ENCODE assay signal across 10 cellular contexts in genomic region chr19:10758978-10759377, GRCh38. TPM values are rescaled to one million over a fixed set of nuclear protein-coding genes. Genes with fewer than 3 reads are reported as not detected.
DNase-seq lines count a peak whose midpoint lies in the region; ATAC-seq and TF ChIP-seq lines count a peak whose summit lies in the region.
"Had no signal": no experiment of that assay in that cellular context is flagged by ENCODE, and none has a peak within 500 bp of the region (broad histone marks: within the 10 kb centered on the region; RNA-seq: fewer than 3 reads in every experiment).

No MANE protein-coding gene starts in this region.

- no peaks in the 10 kb centered on the region for H3K9me3 ChIP-seq in Peyer's patch
- H3K9me3 ChIP-seq: gastrocnemius medialis had no signal

- H3K27me3 ChIP-seq in Peyer's patch, result no peaks in the 10 kb centered on the region
- H3K27me3 ChIP-seq: gastrocnemius medialis had no signal

- peak overlapping the region; percentile 71 for H3K4me3 Mint-ChIP-seq in activated T-cell treated with anti-CD3 and anti-CD28 coated beads, Interleukin-2, amount 50 U/mL, for 4 hours
- H3K4me3 Mint-ChIP-seq in effector memory CD8-positive, alpha-beta T cell, result peak overlapping the region; percentile 31 to 73
- H3K4me3 Mint-ChIP-seq in stimulated activated naive B cell treated with anti-CD40 and anti-IgM and Interleukin-4, amounts not matched to agents 10 μg/mL and 1 μg/mL and 100 μg/mL, for 72 hours, result peak overlapping the region; percentile 82 to 85

- peaks cover 0 to 29% (median 0%) of the 10 kb centered on the region in 3 donors for H3K36me3 ChIP-seq in Peyer's patch

- peak overlapping the region in 2 of 4 donors; percentile 5 to 23 for H3K4me3 ChIP-seq in Peyer's patch
- H3K4me3 ChIP-seq: gastrocnemius medialis had no signal

- H3K4me1 ChIP-seq in Peyer's patch, result peaks cover 19 to 60% (median 28%) of the 10 kb centered on the region in 4 donors

- H3K27ac ChIP-seq in Peyer's patch, result peak overlapping the region; percentile 68 to 85 (median 76)

- H3K36me3 Mint-ChIP-seq in activated T-cell treated with anti-CD3 and anti-CD28 coated beads, Interleukin-2, amount 50 U/mL, for 4 hours (ENCODE audit: insufficient read depth), result peaks cover 16% of the 10 kb centered on the region
- H3K36me3 Mint-ChIP-seq in effector memory CD8-positive, alpha-beta T cell (ENCODE audit: insufficient read depth), result peaks cover 74% of the 10 kb centered on the region
- peaks cover 43 to 57% of the 10 kb centered on the region in 2 donors for H3K36me3 Mint-ChIP-seq in stimulated activated naive B cell treated with anti-CD40 and anti-IgM and Interleukin-4, amounts not matched to agents 10 μg/mL and 1 μg/mL and 100 μg/mL, for 72 hours

- H3K9me3 Mint-ChIP-seq in activated T-cell treated with anti-CD3 and anti-CD28 coated beads, Interleukin-2, amount 50 U/mL, for 4 hours, result no peaks in the 10 kb centered on the region
- H3K9me3 Mint-ChIP-seq in effector memory CD8-positive, alpha-beta T cell, result no peaks in the 10 kb centered on the region
- peaks cover 4% of the 10 kb centered on the region in 2 donors for H3K9me3 Mint-ChIP-seq in stimulated activated naive B cell treated with anti-CD40 and anti-IgM and Interleukin-4, amounts not matched to agents 10 μg/mL and 1 μg/mL and 100 μg/mL, for 72 hours

- peaks cover 85% of the 10 kb centered on the region for H3K4me1 Mint-ChIP-seq in activated T-cell treated with anti-CD3 and anti-CD28 coated beads, Interleukin-2, amount 50 U/mL, for 4 hours (ENCODE audit: low read depth)
- H3K4me1 Mint-ChIP-seq in effector memory CD8-positive, alpha-beta T cell (ENCODE audit: low read depth in 2 of 2), result peaks cover 74 to 76% of the 10 kb centered on the region in 2 donors
- peaks cover 59 to 87% of the 10 kb centered on the region in 2 donors for H3K4me1 Mint-ChIP-seq in stimulated activated naive B cell treated with anti-CD40 and anti-IgM and Interleukin-4, amounts not matched to agents 10 μg/mL and 1 μg/mL and 100 μg/mL, for 72 hours

- H3K27me3 Mint-ChIP-seq in activated T-cell treated with anti-CD3 and anti-CD28 coated beads, Interleukin-2, amount 50 U/mL, for 4 hours (ENCODE audit: low read depth), result no peaks in the 10 kb centered on the region
- H3K27me3 Mint-ChIP-seq in effector memory CD8-positive, alpha-beta T cell, result no peaks in the 10 kb centered on the region
- H3K27me3 Mint-ChIP-seq in stimulated activated naive B cell treated with anti-CD40 and anti-IgM and Interleukin-4, amounts not matched to agents 10 μg/mL and 1 μg/mL and 100 μg/mL, for 72 hours, result no peaks in the 10 kb centered on the region

- DNase-seq in activated T-cell treated with anti-CD3 and anti-CD28 coated beads, Interleukin-2, amount 50 U/mL, for 4 hours, result no peak
- no peak for DNase-seq in activated T-cell treated with anti-CD3 and anti-CD28 coated beads, Interleukin-2, amount 50 U/mL, for 1 hour
- DNase-seq in Peyer's patch (no peak), cerebellar cortex (ENCODE audit: low spot score) (no peak)
- DNase-seq in effector memory CD8-positive, alpha-beta T cell, result no peak
- DNase-seq in stimulated activated naive B cell treated with anti-CD40 and anti-IgM and Interleukin-4, amounts not matched to agents 10 μg/mL and 1 μg/mL and 100 μg/mL, for 72 hours, result no peak
- DNase-seq: mesenchymal stem cell had no signal

- ATAC-seq in activated T-cell treated with anti-CD3 and anti-CD28 coated beads, Interleukin-2, amount 50 U/mL, for 4 hours, result no peak
- ATAC-seq in effector memory CD8-positive, alpha-beta T cell (replicated peaks), result no peak
- no peak for ATAC-seq in stimulated activated naive B cell treated with anti-CD40 and anti-IgM and Interleukin-4, amounts not matched to agents 10 μg/mL and 1 μg/mL and 100 μg/mL, for 72 hours (replicated peaks)
- ATAC-seq in HG02763 (IDR thresholded peaks at IDR 0.05; ENCODE audit: unreplicated experiment) (no peak), GM21381 (IDR thresholded peaks at IDR 0.05; ENCODE audit: unreplicated experiment) (no peak)

- TF ChIP-seq CTCF in Peyer's patch (IDR thresholded peaks at IDR 0.05), result no peak

- TF ChIP-seq POLR2A in Peyer's patch (IDR thresholded peaks at IDR 0.05), result no peak

- H3K27ac Mint-ChIP-seq in effector memory CD8-positive, alpha-beta T cell, result peak overlapping the region; percentile 91 to 93
- peak overlapping the region; percentile 95 for H3K27ac Mint-ChIP-seq in stimulated activated naive B cell treated with anti-CD40 and anti-IgM and Interleukin-4, amounts not matched to agents 10 μg/mL and 1 μg/mL and 100 μg/mL, for 72 hours

RNA-seq across cellular contexts. Expression of gene DNM2, which starts 41.1 kb away (rescaled TPM):
- total RNA-seq in activated T-cell treated with anti-CD3 and anti-CD28 coated beads, Interleukin-2, amount 50 U/mL, for 4 hours, result 100 to 1,000 TPM; 152 to 161 (median 158) TPM
- total RNA-seq in Peyer's patch, result 100 to 1,000 TPM; 353 to 827 (median 464) TPM

RNA-seq across cellular contexts. Expression of gene QTRT1, which starts 57.7 kb away (rescaled TPM):
- total RNA-seq in activated T-cell treated with anti-CD3 and anti-CD28 coated beads, Interleukin-2, amount 50 U/mL, for 4 hours, result 100 to 1,000 TPM; 117 to 122 (median 120) TPM
- total RNA-seq in Peyer's patch, result 10 to 100 TPM; 25.9 to 85.0 (median 38.3) TPM
